In genomic region chr11:34208266-34209135, GRCh38 we compare ENCODE assay signal across 10 cellular contexts.
DNase-seq lines count a peak whose midpoint lies in the region; ATAC-seq and TF ChIP-seq lines count a peak whose summit lies in the region.
"Had no signal": no experiment of that assay in that cellular context is flagged by ENCODE, and none has a peak within 500 bp of the region (broad histone marks: within the 10 kb centered on the region; RNA-seq: fewer than 3 reads in every experiment).

No MANE protein-coding gene starts in this region.

- H3K36me3 ChIP-seq in RWPE2 (ENCODE audit: low read depth): no peaks in the 10 kb centered on the region

- DNase-seq in activated T-cell treated with anti-CD3 and anti-CD28 coated beads, Interleukin-2, amount 50 U/mL, for 48 hours: peak; percentile 30 to 50
- DNase-seq in activated T-cell treated with anti-CD3 and anti-CD28 coated beads for 4 hours (no peak), RWPE2 (ENCODE audit: low spot score) (no peak), NCI-H526 (lab: John Stamatoyannopoulos, UW) (no peak), retina (no peak), immature natural killer cell (no peak)
- no peak for DNase-seq in stimulated activated effector memory CD8-positive, alpha-beta T cell treated with anti-CD3 and anti-CD28 coated beads, Interleukin-12 subunit alpha, Interleukin-12 subunit beta, amount 100 ng/mL, for 72 hours (ENCODE audit: low spot score in 2 of 2)
- DNase-seq: hippocampal formation, NCI-H345 had no signal

- H3K4me1 ChIP-seq in RWPE2 (ENCODE audit: insufficient read depth, poor library complexity, severe bottlenecking): peaks cover 15% of the 10 kb centered on the region

- H3K4me3 ChIP-seq in RWPE2 (ENCODE audit: severe bottlenecking): no peak overlapping the region

- no peak overlapping the region for H3K4me3 Mint-ChIP-seq in stimulated activated effector memory CD8-positive, alpha-beta T cell treated with anti-CD3 and anti-CD28 coated beads, Interleukin-12 subunit alpha, Interleukin-12 subunit beta, amount 100 ng/mL, for 72 hours
- no peak overlapping the region for H3K4me3 Mint-ChIP-seq in immature natural killer cell

- H3K9me3 ChIP-seq in RWPE2 (ENCODE audit: severe bottlenecking): no peaks in the 10 kb centered on the region

- H3K9me3 Mint-ChIP-seq in stimulated activated effector memory CD8-positive, alpha-beta T cell treated with anti-CD3 and anti-CD28 coated beads, Interleukin-12 subunit alpha, Interleukin-12 subunit beta, amount 100 ng/mL, for 72 hours: no peaks in the 10 kb centered on the region
- no peaks in the 10 kb centered on the region for H3K9me3 Mint-ChIP-seq in immature natural killer cell

- H3K4me1 Mint-ChIP-seq in stimulated activated effector memory CD8-positive, alpha-beta T cell treated with anti-CD3 and anti-CD28 coated beads, Interleukin-12 subunit alpha, Interleukin-12 subunit beta, amount 100 ng/mL, for 72 hours: peaks cover 26% of the 10 kb centered on the region
- peaks cover 2% of the 10 kb centered on the region in 2 donors for H3K4me1 Mint-ChIP-seq in immature natural killer cell

- H3K27me3 Mint-ChIP-seq in immature natural killer cell (ENCODE audit: low read depth in 3 of 3): peaks cover 0 to 4% (median 1%) of the 10 kb centered on the region in 3 donors

- ATAC-seq in RWPE2 (ENCODE audit: low read depth) (peak; percentile 47), esophagus mucosa (peak; percentile 3)
- peak; percentile 83 for ATAC-seq in stimulated activated effector memory CD8-positive, alpha-beta T cell treated with anti-CD3 and anti-CD28 coated beads, Interleukin-12 subunit alpha, Interleukin-12 subunit beta, amount 100 ng/mL, for 72 hours

- peak overlapping the region; percentile 0 for H3K27ac Mint-ChIP-seq in stimulated activated effector memory CD8-positive, alpha-beta T cell treated with anti-CD3 and anti-CD28 coated beads, Interleukin-12 subunit alpha, Interleukin-12 subunit beta, amount 100 ng/mL, for 72 hours
- H3K27ac Mint-ChIP-seq in immature natural killer cell: no peak overlapping the region

- TF ChIP-seq CTCF in RWPE2 (IDR thresholded peaks at IDR 0.05; ENCODE audit: poor library complexity, severe bottlenecking): no peak

- no peaks in the 10 kb centered on the region for H3K27me3 ChIP-seq in RWPE2 (ENCODE audit: insufficient read depth, poor library complexity, severe bottlenecking)

- no peak overlapping the region for H3K27ac ChIP-seq in RWPE2 (ENCODE audit: poor library complexity, severe bottlenecking)

- no peaks in the 10 kb centered on the region for H3K36me3 Mint-ChIP-seq in stimulated activated effector memory CD8-positive, alpha-beta T cell treated with anti-CD3 and anti-CD28 coated beads, Interleukin-12 subunit alpha, Interleukin-12 subunit beta, amount 100 ng/mL, for 72 hours
- no peaks in the 10 kb centered on the region for H3K36me3 Mint-ChIP-seq in immature natural killer cell

Comparison
In these comparisons a context has a peak if more than half of its experiments do, and no peak if none do; other contexts are left out.
1. DNase-seq: peak in activated T-cell treated with anti-CD3 and anti-CD28 coated beads, Interleukin-2, amount 50 U/mL, for 48 hours (2 of 2); none in activated T-cell treated with anti-CD3 and anti-CD28 coated beads for 4 hours (single experiment), RWPE2 (single experiment), stimulated activated effector memory CD8-positive, alpha-beta T cell treated with anti-CD3 and anti-CD28 coated beads, Interleukin-12 subunit alpha, Interleukin-12 subunit beta, amount 100 ng/mL, for 72 hours (0 of 2), NCI-H526 (0 of 2), retina (single experiment) and immature natural killer cell (0 of 3).
2. ATAC-seq: peak in every context shown above with its lines; median percentile 83 in stimulated activated effector memory CD8-positive, alpha-beta T cell treated with anti-CD3 and anti-CD28 coated beads, Interleukin-12 subunit alpha, Interleukin-12 subunit beta, amount 100 ng/mL, for 72 hours; 47 in RWPE2; 3 in esophagus mucosa.